1 cellular context compared by ENCODE assay signal in the genomic region with DNA sequence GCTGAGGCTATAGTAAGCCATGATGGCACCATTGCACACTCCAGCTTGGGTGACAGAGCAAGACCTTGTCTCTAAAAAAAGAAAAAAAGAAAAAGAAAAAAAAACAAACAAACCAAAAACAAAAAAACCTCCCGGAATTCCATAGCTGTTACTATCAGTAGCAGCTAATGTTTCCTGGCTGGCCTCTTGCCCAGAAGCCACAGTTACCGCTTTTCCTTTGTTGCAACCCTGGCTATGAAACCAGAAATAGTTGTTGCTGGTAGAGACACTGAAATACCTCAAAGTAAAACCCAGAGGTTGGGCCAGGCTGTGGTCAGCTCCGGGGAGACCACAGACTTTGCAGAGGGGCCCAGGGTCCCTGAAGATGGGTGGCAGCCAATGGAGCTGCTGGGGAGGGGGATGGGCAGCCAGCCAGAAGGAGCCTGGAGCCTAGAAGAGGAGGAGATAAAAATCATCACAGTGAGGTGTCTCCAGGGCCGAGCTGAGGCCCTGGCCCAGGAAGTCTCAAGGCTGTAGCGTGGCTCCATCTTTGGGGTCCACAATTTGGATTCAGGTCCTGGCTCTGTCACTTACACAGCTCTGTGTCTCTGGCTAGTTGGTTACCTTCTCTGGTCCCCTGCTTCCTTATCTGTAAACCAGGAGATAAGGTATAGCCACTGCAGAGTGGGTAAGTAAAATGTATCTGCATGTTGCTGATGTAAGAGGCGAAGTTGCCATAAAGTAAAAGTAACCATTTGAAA.
TF ChIP-seq lines count a peak whose summit lies in the region.

No MANE protein-coding gene starts in this region.

TF ChIP-seq in K562, 482 proteins besides CTCF, POLR2A, EP300 and RAD21 (continues in another document):
- no peak for TF ChIP-seq YBX1 (IDR thresholded peaks at IDR 0.05)
- TF ChIP-seq ZNF507 (tag; conservative IDR thresholded peaks at IDR 0.05) = no peak
- TF ChIP-seq FUS (optimal IDR thresholded peaks at IDR 0.05; ENCODE audit: low read depth, low read length) = no peak
- 0 out of 2 replicates have a peak, but pooled peaks have one; percentile 63 for TF ChIP-seq ELF4 (CRISPR knock-in tag; IDR thresholded peaks at IDR 0.05)
- TF ChIP-seq, protein P1, sequence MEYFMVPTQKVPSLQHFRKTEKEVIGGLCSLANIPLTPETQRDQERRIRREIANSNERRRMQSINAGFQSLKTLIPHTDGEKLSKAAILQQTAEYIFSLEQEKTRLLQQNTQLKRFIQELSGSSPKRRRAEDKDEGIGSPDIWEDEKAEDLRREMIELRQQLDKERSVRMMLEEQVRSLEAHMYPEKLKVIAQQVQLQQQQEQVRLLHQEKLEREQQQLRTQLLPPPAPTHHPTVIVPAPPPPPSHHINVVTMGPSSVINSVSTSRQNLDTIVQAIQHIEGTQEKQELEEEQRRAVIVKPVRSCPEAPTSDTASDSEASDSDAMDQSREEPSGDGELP (CRISPR knock-in tag; IDR thresholded peaks at IDR 0.05; ENCODE audit: borderline replicate concordance) = peak; percentile 44; the same call in 1 of the 2 replicates
- TF ChIP-seq ZNF324 (CRISPR knock-in tag; IDR thresholded peaks at IDR 0.05) = no peak
- peak; percentile 25; the same call in 1 of the 2 replicates for TF ChIP-seq JUND (IDR thresholded peaks at IDR 0.05; ENCODE audit: borderline replicate concordance, low read depth, low read length)
- TF ChIP-seq JUND (tag; IDR thresholded peaks at IDR 0.05; ENCODE audit: borderline replicate concordance, low read depth, low read length) = peak; percentile 60; the same call in 2 of the 3 replicates
- TF ChIP-seq, protein P2, sequence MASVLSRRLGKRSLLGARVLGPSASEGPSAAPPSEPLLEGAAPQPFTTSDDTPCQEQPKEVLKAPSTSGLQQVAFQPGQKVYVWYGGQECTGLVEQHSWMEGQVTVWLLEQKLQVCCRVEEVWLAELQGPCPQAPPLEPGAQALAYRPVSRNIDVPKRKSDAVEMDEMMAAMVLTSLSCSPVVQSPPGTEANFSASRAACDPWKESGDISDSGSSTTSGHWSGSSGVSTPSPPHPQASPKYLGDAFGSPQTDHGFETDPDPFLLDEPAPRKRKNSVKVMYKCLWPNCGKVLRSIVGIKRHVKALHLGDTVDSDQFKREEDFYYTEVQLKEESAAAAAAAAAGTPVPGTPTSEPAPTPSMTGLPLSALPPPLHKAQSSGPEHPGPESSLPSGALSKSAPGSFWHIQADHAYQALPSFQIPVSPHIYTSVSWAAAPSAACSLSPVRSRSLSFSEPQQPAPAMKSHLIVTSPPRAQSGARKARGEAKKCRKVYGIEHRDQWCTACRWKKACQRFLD (CRISPR knock-in tag; IDR thresholded peaks at IDR 0.05) = no peak; the same call in none of the 2 replicates
- TF ChIP-seq ELF1 (tag; IDR thresholded peaks at IDR 0.05) = peak; percentile 47; the same call in 1 of the 2 replicates
- TF ChIP-seq CREM (IDR thresholded peaks at IDR 0.05; ENCODE audit: low read depth) = no peak
- TF ChIP-seq XRCC4 (IDR thresholded peaks at IDR 0.05; ENCODE audit: extremely low read depth, insufficient read depth, insufficient read length) = no peak
- TF ChIP-seq ZC3H4 (CRISPR knock-in tag; IDR thresholded peaks at IDR 0.05; ENCODE audit: borderline replicate concordance) = no peak
- TF ChIP-seq, protein P3, sequence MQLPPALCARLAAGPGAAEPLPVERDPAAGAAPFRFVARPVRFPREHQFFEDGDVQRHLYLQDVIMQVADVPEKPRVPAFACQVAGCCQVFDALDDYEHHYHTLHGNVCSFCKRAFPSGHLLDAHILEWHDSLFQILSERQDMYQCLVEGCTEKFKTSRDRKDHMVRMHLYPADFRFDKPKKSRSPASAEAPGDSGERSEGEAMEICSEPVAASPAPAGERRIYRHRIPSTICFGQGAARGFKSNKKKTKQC (CRISPR knock-in tag; IDR thresholded peaks at IDR 0.05) = no peak
- no peak for TF ChIP-seq NONO (IDR thresholded peaks at IDR 0.05; ENCODE audit: low read depth in 2 of 2, low read length in 1 of 2)
- no peak for TF ChIP-seq ZNF408 (CRISPR knock-in tag; IDR thresholded peaks at IDR 0.05; ENCODE audit: low read depth)
- no peak for TF ChIP-seq MCM2 (IDR thresholded peaks at IDR 0.05; ENCODE audit: low read depth)
- no peak for TF ChIP-seq HDAC8 (tag; IDR thresholded peaks at IDR 0.05)
- no peak for TF ChIP-seq BRD4 (IDR thresholded peaks at IDR 0.05)
- TF ChIP-seq, protein P4, sequence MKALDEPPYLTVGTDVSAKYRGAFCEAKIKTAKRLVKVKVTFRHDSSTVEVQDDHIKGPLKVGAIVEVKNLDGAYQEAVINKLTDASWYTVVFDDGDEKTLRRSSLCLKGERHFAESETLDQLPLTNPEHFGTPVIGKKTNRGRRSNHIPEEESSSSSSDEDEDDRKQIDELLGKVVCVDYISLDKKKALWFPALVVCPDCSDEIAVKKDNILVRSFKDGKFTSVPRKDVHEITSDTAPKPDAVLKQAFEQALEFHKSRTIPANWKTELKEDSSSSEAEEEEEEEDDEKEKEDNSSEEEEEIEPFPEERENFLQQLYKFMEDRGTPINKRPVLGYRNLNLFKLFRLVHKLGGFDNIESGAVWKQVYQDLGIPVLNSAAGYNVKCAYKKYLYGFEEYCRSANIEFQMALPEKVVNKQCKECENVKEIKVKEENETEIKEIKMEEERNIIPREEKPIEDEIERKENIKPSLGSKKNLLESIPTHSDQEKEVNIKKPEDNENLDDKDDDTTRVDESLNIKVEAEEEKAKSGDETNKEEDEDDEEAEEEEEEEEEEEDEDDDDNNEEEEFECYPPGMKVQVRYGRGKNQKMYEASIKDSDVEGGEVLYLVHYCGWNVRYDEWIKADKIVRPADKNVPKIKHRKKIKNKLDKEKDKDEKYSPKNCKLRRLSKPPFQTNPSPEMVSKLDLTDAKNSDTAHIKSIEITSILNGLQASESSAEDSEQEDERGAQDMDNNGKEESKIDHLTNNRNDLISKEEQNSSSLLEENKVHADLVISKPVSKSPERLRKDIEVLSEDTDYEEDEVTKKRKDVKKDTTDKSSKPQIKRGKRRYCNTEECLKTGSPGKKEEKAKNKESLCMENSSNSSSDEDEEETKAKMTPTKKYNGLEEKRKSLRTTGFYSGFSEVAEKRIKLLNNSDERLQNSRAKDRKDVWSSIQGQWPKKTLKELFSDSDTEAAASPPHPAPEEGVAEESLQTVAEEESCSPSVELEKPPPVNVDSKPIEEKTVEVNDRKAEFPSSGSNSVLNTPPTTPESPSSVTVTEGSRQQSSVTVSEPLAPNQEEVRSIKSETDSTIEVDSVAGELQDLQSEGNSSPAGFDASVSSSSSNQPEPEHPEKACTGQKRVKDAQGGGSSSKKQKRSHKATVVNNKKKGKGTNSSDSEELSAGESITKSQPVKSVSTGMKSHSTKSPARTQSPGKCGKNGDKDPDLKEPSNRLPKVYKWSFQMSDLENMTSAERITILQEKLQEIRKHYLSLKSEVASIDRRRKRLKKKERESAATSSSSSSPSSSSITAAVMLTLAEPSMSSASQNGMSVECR (CRISPR knock-in tag; IDR thresholded peaks at IDR 0.05) = no peak
- peak; percentile 93 for TF ChIP-seq LEF1 (IDR thresholded peaks at IDR 0.05)
- TF ChIP-seq, protein P5, sequence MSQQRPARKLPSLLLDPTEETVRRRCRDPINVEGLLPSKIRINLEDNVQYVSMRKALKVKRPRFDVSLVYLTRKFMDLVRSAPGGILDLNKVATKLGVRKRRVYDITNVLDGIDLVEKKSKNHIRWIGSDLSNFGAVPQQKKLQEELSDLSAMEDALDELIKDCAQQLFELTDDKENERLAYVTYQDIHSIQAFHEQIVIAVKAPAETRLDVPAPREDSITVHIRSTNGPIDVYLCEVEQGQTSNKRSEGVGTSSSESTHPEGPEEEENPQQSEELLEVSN (IDR thresholded peaks at IDR 0.05; ENCODE audit: borderline replicate concordance in 1 of 2, extremely low read depth in 1 of 2, insufficient read depth in 1 of 2, insufficient read length in 1 of 2, low read depth in 1 of 2, low read length in 1 of 2, poor library complexity in 1 of 2, severe bottlenecking in 1 of 2) = no peak
- TF ChIP-seq ZNF717 (CRISPR knock-in tag; IDR thresholded peaks at IDR 0.05) = no peak
- TF ChIP-seq, protein P6, sequence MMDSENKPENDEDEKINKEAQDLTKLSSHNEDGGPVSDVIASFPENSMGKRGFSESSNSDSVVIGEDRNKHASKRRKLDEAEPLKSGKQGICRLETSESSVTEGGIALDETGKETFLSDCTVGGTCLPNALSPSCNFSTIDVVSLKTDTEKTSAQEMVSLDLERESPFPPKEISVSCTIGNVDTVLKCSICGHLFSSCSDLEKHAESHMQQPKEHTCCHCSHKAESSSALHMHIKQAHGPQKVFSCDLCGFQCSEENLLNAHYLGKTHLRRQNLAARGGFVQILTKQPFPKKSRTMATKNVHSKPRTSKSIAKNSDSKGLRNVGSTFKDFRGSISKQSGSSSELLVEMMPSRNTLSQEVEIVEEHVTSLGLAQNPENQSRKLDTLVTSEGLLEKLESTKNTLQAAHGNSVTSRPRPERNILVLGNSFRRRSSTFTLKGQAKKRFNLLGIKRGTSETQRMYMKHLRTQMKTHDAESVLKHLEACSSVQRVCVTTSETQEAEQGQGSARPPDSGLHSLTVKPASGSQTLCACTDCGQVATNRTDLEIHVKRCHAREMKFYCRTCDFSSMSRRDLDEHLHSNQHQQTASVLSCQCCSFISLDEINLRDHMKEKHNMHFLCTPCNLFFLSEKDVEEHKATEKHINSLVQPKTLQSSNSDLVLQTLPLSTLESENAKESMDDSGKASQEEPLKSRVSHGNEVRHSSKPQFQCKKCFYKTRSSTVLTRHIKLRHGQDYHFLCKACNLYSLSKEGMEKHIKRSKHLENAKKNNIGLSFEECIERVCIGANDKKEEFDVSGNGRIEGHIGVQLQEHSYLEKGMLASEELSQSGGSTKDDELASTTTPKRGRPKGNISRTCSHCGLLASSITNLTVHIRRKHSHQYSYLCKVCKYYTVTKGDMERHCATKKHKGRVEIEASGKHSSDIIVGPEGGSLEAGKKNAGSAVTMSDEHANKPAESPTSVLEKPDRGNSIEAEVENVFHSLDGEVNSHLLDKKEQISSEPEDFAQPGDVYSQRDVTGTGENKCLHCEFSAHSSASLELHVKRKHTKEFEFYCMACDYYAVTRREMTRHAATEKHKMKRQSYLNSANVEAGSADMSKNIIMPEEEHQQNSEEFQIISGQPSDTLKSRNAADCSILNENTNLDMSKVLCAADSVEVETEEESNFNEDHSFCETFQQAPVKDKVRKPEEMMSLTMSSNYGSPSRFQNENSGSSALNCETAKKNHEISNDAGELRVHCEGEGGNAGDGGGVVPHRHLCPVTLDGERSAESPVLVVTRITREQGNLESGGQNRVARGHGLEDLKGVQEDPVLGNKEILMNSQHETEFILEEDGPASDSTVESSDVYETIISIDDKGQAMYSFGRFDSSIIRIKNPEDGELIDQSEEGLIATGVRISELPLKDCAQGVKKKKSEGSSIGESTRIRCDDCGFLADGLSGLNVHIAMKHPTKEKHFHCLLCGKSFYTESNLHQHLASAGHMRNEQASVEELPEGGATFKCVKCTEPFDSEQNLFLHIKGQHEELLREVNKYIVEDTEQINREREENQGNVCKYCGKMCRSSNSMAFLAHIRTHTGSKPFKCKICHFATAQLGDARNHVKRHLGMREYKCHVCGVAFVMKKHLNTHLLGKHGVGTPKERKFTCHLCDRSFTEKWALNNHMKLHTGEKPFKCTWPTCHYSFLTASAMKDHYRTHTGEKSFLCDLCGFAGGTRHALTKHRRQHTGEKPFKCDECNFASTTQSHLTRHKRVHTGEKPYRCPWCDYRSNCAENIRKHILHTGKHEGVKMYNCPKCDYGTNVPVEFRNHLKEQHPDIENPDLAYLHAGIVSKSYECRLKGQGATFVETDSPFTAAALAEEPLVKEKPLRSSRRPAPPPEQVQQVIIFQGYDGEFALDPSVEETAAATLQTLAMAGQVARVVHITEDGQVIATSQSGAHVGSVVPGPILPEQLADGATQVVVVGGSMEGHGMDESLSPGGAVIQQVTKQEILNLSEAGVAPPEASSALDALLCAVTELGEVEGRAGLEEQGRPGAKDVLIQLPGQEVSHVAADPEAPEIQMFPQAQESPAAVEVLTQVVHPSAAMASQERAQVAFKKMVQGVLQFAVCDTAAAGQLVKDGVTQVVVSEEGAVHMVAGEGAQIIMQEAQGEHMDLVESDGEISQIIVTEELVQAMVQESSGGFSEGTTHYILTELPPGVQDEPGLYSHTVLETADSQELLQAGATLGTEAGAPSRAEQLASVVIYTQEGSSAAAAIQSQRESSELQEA (IDR thresholded peaks at IDR 0.05; ENCODE audit: low read depth) = no peak
- no peak for TF ChIP-seq HMG20A (CRISPR knock-in tag; conservative IDR thresholded peaks at IDR 0.05)
- TF ChIP-seq, protein P7, sequence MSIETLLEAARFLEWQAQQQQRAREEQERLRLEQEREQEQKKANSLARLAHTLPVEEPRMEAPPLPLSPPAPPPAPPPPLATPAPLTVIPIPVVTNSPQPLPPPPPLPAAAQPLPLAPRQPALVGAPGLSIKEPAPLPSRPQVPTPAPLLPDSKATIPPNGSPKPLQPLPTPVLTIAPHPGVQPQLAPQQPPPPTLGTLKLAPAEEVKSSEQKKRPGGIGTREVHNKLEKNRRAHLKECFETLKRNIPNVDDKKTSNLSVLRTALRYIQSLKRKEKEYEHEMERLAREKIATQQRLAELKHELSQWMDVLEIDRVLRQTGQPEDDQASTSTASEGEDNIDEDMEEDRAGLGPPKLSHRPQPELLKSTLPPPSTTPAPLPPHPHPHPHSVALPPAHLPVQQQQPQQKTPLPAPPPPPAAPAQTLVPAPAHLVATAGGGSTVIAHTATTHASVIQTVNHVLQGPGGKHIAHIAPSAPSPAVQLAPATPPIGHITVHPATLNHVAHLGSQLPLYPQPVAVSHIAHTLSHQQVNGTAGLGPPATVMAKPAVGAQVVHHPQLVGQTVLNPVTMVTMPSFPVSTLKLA (conservative IDR thresholded peaks at IDR 0.05) = peak in 1 of 2 experiments; percentile 38; a peak in 1 of 4 replicates
- TF ChIP-seq, protein P8, sequence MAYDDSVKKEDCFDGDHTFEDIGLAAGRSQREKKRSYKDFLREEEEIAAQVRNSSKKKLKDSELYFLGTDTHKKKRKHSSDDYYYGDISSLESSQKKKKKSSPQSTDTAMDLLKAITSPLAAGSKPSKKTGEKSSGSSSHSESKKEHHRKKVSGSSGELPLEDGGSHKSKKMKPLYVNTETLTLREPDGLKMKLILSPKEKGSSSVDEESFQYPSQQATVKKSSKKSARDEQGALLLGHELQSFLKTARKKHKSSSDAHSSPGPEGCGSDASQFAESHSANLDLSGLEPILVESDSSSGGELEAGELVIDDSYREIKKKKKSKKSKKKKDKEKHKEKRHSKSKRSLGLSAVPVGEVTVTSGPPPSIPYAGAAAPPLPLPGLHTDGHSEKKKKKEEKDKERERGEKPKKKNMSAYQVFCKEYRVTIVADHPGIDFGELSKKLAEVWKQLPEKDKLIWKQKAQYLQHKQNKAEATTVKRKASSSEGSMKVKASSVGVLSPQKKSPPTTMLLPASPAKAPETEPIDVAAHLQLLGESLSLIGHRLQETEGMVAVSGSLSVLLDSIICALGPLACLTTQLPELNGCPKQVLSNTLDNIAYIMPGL (CRISPR knock-in tag; IDR thresholded peaks at IDR 0.05) = no peak
- TF ChIP-seq, protein P9, sequence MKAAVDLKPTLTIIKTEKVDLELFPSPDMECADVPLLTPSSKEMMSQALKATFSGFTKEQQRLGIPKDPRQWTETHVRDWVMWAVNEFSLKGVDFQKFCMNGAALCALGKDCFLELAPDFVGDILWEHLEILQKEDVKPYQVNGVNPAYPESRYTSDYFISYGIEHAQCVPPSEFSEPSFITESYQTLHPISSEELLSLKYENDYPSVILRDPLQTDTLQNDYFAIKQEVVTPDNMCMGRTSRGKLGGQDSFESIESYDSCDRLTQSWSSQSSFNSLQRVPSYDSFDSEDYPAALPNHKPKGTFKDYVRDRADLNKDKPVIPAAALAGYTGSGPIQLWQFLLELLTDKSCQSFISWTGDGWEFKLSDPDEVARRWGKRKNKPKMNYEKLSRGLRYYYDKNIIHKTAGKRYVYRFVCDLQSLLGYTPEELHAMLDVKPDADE (conservative IDR thresholded peaks at IDR 0.05; ENCODE audit: control insufficient read depth, low read depth, low read length) = no peak
- no peak for TF ChIP-seq KAT8 (IDR thresholded peaks at IDR 0.05; ENCODE audit: low read depth)
- peak; percentile 48; the same call in 1 of the 2 replicates for TF ChIP-seq GATA2 (CRISPR knock-in tag; IDR thresholded peaks at IDR 0.05)
- no peak for TF ChIP-seq NFE2L1 (tag; IDR thresholded peaks at IDR 0.05; ENCODE audit: borderline replicate concordance, low read depth)
